In genomic region chr10:26798298-26798697, GRCh38 we compare ENCODE assay signal across 19 cellular contexts.
"Had no signal": no experiment of that assay in that cellular context is flagged by ENCODE, and none has a peak within 500 bp of the region (broad histone marks: within the 10 kb centered on the region; RNA-seq: fewer than 3 reads in every experiment).

No MANE protein-coding gene starts in this region.

- H3K27ac ChIP-seq: adrenal gland, lower lobe of right lung, tibial artery, uterus, WERI-Rb-1 had no signal

- ATAC-seq: activated T-cell treated with anti-CD3 and anti-CD28 coated beads, Interleukin-2, amount 50 U/mL, for 72 hours; lower lobe of right lung had no signal

- H3K27ac Mint-ChIP-seq: activated T-cell treated with anti-CD3 and anti-CD28 coated beads, Interleukin-2, amount 50 U/mL, for 72 hours; mesothelial cell of epicardium; progenitor cell of endocrine pancreas had no signal

- H3K27me3 ChIP-seq: adrenal gland, tibial artery, uterus had no signal

- H3K4me3 Mint-ChIP-seq: activated T-cell treated with anti-CD3 and anti-CD28 coated beads, Interleukin-2, amount 50 U/mL, for 72 hours; mesothelial cell of epicardium; neural crest cell had no signal

- DNase-seq: activated CD4-positive, alpha-beta T cell treated with anti-CD3 and anti-CD28 coated beads, Interleukin-2, amount 50 U/mL, for 4 hours; activated effector memory CD4-positive, alpha-beta T cell treated with anti-CD3 and anti-CD28 coated beads, Interleukin-2, amount 50 U/mL, for 16 hours; activated naive CD4-positive, alpha-beta T cell treated with anti-CD3 and anti-CD28 coated beads, Interleukin-2, amount 50 U/mL, for 16 hours; activated T-cell treated with anti-CD3 and anti-CD28 coated beads, Interleukin-2, amount 50 U/mL, for 72 hours; adrenal gland; hypothalamus; islet precursor cell; lower lobe of right lung; stimulated activated CD4-positive, alpha-beta T cell treated with anti-CD3 and anti-CD28 coated beads, Interleukin-12 subunit alpha, Interleukin-12 subunit beta, amount 100 ng/mL, for 4 hours; stimulated activated CD4-positive, alpha-beta T cell treated with anti-CD3 and anti-CD28 coated beads, Interleukin-1b, Interleukin-23, amount 100 ng/mL, for 48 hours; stimulated activated CD8-positive, alpha-beta memory T cell treated with anti-CD3 and anti-CD28 coated beads, Interleukin-4, amount 100 ng/mL, for 48 hours; stimulated activated naive CD4-positive, alpha-beta T cell treated with Interleukin-2 at 50 U/mL for 16 hours; T-helper 2 cell; tibial artery; uterus; WERI-Rb-1 had no signal

- H3K36me3 ChIP-seq: adrenal gland, lower lobe of right lung, tibial artery, uterus, WERI-Rb-1 had no signal

- H3K4me3 ChIP-seq: adrenal gland, lower lobe of right lung, tibial artery, uterus had no signal

- H3K27me3 Mint-ChIP-seq: progenitor cell of endocrine pancreas had no signal

- H3K4me1 ChIP-seq: uterus had no signal
